In the genomic region with DNA sequence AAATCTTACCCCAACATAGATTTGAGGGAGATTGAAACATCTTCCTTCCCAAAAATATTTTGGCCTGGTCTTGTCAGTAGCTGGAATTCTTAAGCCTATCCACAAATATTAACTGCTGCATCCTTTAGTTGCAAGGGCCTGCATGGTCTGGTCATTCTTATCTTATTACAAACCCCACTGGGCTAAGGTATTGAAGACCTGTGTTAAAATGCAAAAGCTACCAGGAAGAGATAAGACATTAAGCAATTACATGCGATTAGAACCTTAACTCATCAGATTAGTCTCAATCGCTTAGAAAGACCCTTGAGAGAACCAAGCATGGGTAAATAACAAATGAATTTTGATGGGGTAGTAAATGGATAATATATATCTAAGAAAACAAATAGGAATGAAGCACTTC, we compare ENCODE assay signal across 28 cellular contexts.
"Had no signal": no experiment of that assay in that cellular context is flagged by ENCODE, and none has a peak within 500 bp of the region (broad histone marks: within the 10 kb centered on the region; RNA-seq: fewer than 3 reads in every experiment).

No MANE protein-coding gene starts in this region.

- H3K36me3 ChIP-seq: neural progenitor cell, ovary, right lobe of liver, sigmoid colon, spleen, suprapubic skin, tibial artery, transverse colon, upper lobe of right lung, uterus had no signal

- ATAC-seq: natural killer cell; psoas muscle; right cardiac atrium; stimulated activated memory B cell treated with anti-CD40 and anti-IgM and Interleukin-4, amounts not matched to agents 10 μg/mL and 1 μg/mL and 100 μg/mL, for 72 hours; stimulated activated naive CD8-positive, alpha-beta T cell treated with anti-CD3 and anti-CD28 coated beads, Interleukin-15, amount 100 ng/mL, for 72 hours; stimulated activated naive CD8-positive, alpha-beta T cell treated with anti-CD3 and anti-CD28 coated beads, Interleukin-15, Interleukin-2, amounts not matched to agents 100 U/mL and 50 U/mL, for 24 hours; upper lobe of right lung had no signal

- H3K79me2 ChIP-seq: parathyroid adenoma had no signal

- H3K27ac ChIP-seq: neural progenitor cell, ovary, parathyroid adenoma, psoas muscle, right lobe of liver, sigmoid colon, spleen, suprapubic skin, testis, tibial artery, transverse colon, upper lobe of right lung, uterus had no signal

- H3K4me2 ChIP-seq: neural progenitor cell had no signal

- H3K9ac ChIP-seq: neural progenitor cell, parathyroid adenoma had no signal

- H3K27me3 ChIP-seq: neural progenitor cell, ovary, right lobe of liver, sigmoid colon, spleen, suprapubic skin, testis, tibial artery, transverse colon, upper lobe of right lung, uterus had no signal

- H3K4me1 ChIP-seq: neural progenitor cell, parathyroid adenoma, psoas muscle, right lobe of liver, sigmoid colon, spleen, suprapubic skin, testis, tibial artery, transverse colon, upper lobe of right lung, uterus had no signal

- DNase-seq: natural killer cell; occipital lobe; ovary; posterior cingulate gyrus; psoas muscle; right cardiac atrium; right lobe of liver; sigmoid colon; small intestine; spleen; stimulated activated CD4-positive, alpha-beta T cell treated with anti-CD3 and anti-CD28 coated beads, Interleukin-12 subunit alpha, Interleukin-12 subunit beta, amount 100 ng/mL, for 4 hours; stimulated activated CD4-positive, alpha-beta T cell treated with anti-CD3 and anti-CD28 coated beads, Interleukin-1b, Interleukin-23, amount 100 ng/mL, for 48 hours; stimulated activated CD4-positive, alpha-beta T cell treated with anti-CD3 and anti-CD28 coated beads, Interleukin-4, amount 100 ng/mL, for 1 hour; stimulated activated CD4-positive, alpha-beta T cell treated with anti-CD3 and anti-CD28 coated beads, Interleukin-4, amount 100 ng/mL, for 4 hours; stimulated activated CD8-positive, alpha-beta memory T cell treated with anti-CD3 and anti-CD28 coated beads, Interleukin-4, amount 100 ng/mL, for 48 hours; stimulated activated naive CD4-positive, alpha-beta T cell; stimulated activated naive CD8-positive, alpha-beta T cell treated with anti-CD3 and anti-CD28 coated beads, Interleukin-15, amount 100 ng/mL, for 72 hours; stimulated activated naive CD8-positive, alpha-beta T cell treated with anti-CD3 and anti-CD28 coated beads, Interleukin-15, Interleukin-2, amounts not matched to agents 100 U/mL and 50 U/mL, for 24 hours; substantia nigra; testis; tibial artery; transverse colon; upper lobe of right lung; uterus had no signal

- H3K4me3 ChIP-seq: neural progenitor cell, ovary, psoas muscle, right lobe of liver, sigmoid colon, spleen, suprapubic skin, testis, tibial artery, transverse colon, upper lobe of right lung, uterus had no signal
